8 cellular contexts compared by ENCODE assay signal in the genomic region with DNA sequence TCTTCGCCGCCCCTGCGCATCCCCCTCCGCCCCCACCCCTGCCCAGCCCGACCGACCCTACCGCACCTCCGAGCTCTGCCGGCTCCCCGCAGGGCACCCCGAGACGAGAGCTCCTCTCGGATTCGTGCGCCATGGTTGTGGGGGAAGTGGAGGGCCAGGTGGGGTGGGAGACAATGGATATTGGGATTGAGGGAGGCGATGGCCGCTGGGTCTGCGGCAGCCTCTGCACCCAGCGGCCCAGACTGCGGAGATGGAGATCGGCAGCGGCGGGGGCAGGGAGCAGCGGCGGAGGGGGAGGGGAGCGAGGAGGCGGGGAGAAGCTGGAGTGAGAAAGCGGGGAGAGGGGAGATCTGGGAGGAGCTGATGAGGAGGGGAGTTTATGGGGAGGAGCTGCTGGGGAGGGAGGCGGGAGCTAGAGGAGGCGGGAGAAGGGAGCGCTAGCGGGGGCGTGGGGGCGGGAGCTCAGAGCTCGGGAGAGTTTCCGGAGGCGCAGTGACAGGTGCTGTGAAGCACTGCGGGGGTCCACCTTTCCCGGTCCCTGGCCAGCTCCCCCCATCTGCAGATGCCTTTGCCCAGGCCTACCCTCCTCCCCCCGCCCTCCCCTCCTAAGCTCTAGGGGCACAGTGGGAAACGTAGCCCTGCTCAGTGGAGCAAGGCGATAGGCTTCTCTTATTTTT. TPM values are rescaled to one million over a fixed set of nuclear protein-coding genes. Genes with fewer than 3 reads are reported as not detected.
DNase-seq lines count a peak whose midpoint lies in the region; ATAC-seq and TF ChIP-seq lines count a peak whose summit lies in the region.

A gene (minus strand): TSS at position 352 of the 677 bp plus-strand sequence. CDS start 219 bp downstream, at position 133.

- H3K36me3 ChIP-seq in PC-9 (ENCODE audit: low read depth) (no peaks in the 10 kb centered on the region), gastroesophageal sphincter (peaks cover 0 to 21% of the 10 kb centered on the region in 2 donors), neuron (ENCODE audit: insufficient read depth, low read length) (peaks cover 48% of the 10 kb centered on the region), stomach smooth muscle (ENCODE audit: control insufficient read depth in 2 of 2, insufficient read depth in 2 of 2, low read length in 2 of 2) (peaks cover 4 to 11% of the 10 kb centered on the region in 2 donors)

- no peaks in the 10 kb centered on the region for H4K20me1 ChIP-seq in PC-9 (ENCODE audit: insufficient read depth)

- peak within 1 kb of the TSS; percentile 72 for H3K4me2 ChIP-seq in PC-9

- WGBS in gastroesophageal sphincter (ENCODE audit: low coverage in 1 of 2), 2 donors: 0% methylated on average over 2 to 10 of the region's 42 CpGs

- no peak for TF ChIP-seq CTCF in PC-9 (conservative IDR thresholded peaks at IDR 0.05)
- TF ChIP-seq CTCF in gastroesophageal sphincter (IDR thresholded peaks at IDR 0.05): peak in 1 of 4 experiments; percentile 5

- TF ChIP-seq EP300 in gastroesophageal sphincter (IDR thresholded peaks at IDR 0.05): no peak

- peak; percentile 95 for DNase-seq in COR-L47 (lab: John Stamatoyannopoulos, UW)
- DNase-seq in PC-9: peak; percentile 35 to 61
- DNase-seq in activated gamma-delta T cell treated with anti-CD3 and anti-CD28 coated beads, Interleukin-2, amount 50 U/mL, for 16 hours (ENCODE audit: low read depth): peak; percentile 42
- DNase-seq in OCI-M2 (lab: John Stamatoyannopoulos, UW; ENCODE audit: unreplicated experiment): no peak

- ATAC-seq in HG03095 (IDR thresholded peaks at IDR 0.05; ENCODE audit: unreplicated experiment) (peak; percentile 60), gastroesophageal sphincter (peak; percentile 92)

- H3K4me3 ChIP-seq in PC-9: peak within 1 kb of the TSS; percentile 57; the same call in 1 of the 2 replicates
- peak within 1 kb of the TSS; percentile 71 to 80 for H3K4me3 ChIP-seq in gastroesophageal sphincter
- peak within 1 kb of the TSS; percentile 89 for H3K4me3 ChIP-seq in neuron (ENCODE audit: low read length)
- H3K4me3 ChIP-seq in stomach smooth muscle (ENCODE audit: low read length in 2 of 2): peak within 1 kb of the TSS; percentile 73 to 78

- TF ChIP-seq POLR2A in gastroesophageal sphincter (IDR thresholded peaks at IDR 0.05): no peak

- peak within 1 kb of the TSS; percentile 79 for H3K9ac ChIP-seq in stomach smooth muscle (ENCODE audit: low read length in 2 of 2)

- no peaks in the 10 kb centered on the region for H3K79me2 ChIP-seq in PC-9 (ENCODE audit: low read depth)

- CTCF ChIA-PET in PC-9 (lab: Charles Lee): interaction anchor here (0.5 to 0.7 kb wide), 2 partner anchors 49 to 832 kb away, joined by 3 to 6 read pairs; a partner anchor contains a TSS

- H3F3A ChIP-seq in PC-9 (ENCODE audit: insufficient read depth, low read depth): peaks cover 14% of the 10 kb centered on the region; the same call in 1 of the 2 replicates

- H3K4me1 ChIP-seq in PC-9 (replicated peaks; ENCODE audit: insufficient read depth) (peaks cover 21% of the 10 kb centered on the region), gastroesophageal sphincter (peaks cover 0 to 26% (median 6%) of the 10 kb centered on the region in 3 donors), neuron (ENCODE audit: insufficient read depth, low read length) (peaks cover 35% of the 10 kb centered on the region), stomach smooth muscle (ENCODE audit: control insufficient read depth, insufficient read depth, low read length) (peaks cover 8% of the 10 kb centered on the region)

- BruUV-seq in PC-9 (replicated peaks; lab: Mats Ljungman, UMichigan): no TSS peak

- H2AFZ ChIP-seq in PC-9 (peak within 1 kb of the TSS; percentile 75), neuron (ENCODE audit: low read depth, low read length) (peak within 1 kb of the TSS; percentile 36)

- H3K9me3 ChIP-seq in PC-9 (ENCODE audit: insufficient read depth, low read depth): no peaks in the 10 kb centered on the region
- H3K9me3 ChIP-seq in gastroesophageal sphincter: no peaks in the 10 kb centered on the region
- peaks cover 2% of the 10 kb centered on the region for H3K9me3 ChIP-seq in neuron (ENCODE audit: low read length)
- H3K9me3 ChIP-seq in stomach smooth muscle (ENCODE audit: control insufficient read depth in 2 of 2, low read length in 2 of 2): no peaks in the 10 kb centered on the region

- H3K27ac ChIP-seq in PC-9 (no peak within 1 kb of the TSS), gastroesophageal sphincter (peak within 1 kb of the TSS; percentile 22 to 85 (median 82)), stomach smooth muscle (ENCODE audit: low read length) (peak within 1 kb of the TSS; percentile 55)

- intact Hi-C loops in PC-9 (cut with micrococcal nuclease; ENCODE audit: unreplicated experiment): no loop called here

- H3K9me2 ChIP-seq in PC-9 (ENCODE audit: insufficient read depth): no peaks in the 10 kb centered on the region

- POLR2A ChIA-PET in PC-9 (lab: Charles Lee; ENCODE audit: unreplicated experiment): interaction anchor here (0.6 to 0.9 kb wide), 8 partner anchors 9 to 1240 kb away, joined by 3 to 11 read pairs (median 4); a partner anchor contains a TSS

- H3K27me3 ChIP-seq in PC-9 (ENCODE audit: insufficient read depth, low read depth) (no peaks in the 10 kb centered on the region), gastroesophageal sphincter (no peaks in the 10 kb centered on the region), neuron (ENCODE audit: insufficient read depth, low read length) (no peaks in the 10 kb centered on the region), stomach smooth muscle (ENCODE audit: control insufficient read depth in 1 of 2, insufficient read depth in 2 of 2, low read length in 2 of 2) (no peaks in the 10 kb centered on the region)

RNA-seq across cellular contexts. Expression of the gene that starts here (rescaled TPM):
- 10.3 and 10.9 TPM in 2 replicates for total RNA-seq in PC-9 (2021)
- 10 to 100 TPM; 14.7 to 23.8 (median 21.8) TPM for total RNA-seq in gastroesophageal sphincter
